17 cellular contexts compared by ENCODE assay signal in the genomic region with DNA sequence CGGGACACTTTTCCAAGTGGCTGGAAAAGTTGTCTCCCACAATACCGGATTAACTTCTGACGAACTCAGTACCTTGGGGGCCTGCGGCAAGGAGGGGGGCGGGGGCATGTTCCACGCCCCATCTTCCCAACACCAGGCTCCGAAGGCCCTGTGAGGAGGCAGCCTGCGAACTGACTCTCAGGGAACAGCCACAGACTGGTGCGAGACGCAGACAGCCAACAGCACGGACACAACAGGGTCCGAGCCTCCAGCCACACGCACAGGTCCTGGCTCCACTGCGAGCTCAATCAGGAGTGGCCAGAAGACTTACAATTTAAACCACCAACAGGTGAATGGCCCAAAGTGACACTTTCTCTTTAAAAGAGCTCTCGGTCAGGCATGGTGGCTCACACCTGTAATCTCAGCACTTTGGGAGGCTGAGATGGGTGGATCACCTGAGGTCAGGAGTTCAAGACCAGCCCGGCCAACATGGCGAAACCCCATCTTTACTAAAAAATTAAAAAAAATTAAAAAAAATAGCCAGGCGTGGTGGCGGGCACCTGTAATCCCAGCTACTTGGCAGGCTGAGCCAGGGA. TPM values are rescaled to one million over a fixed set of nuclear protein-coding genes. Genes with fewer than 3 reads are reported as not detected.
DNase-seq lines count a peak whose midpoint lies in the region; ATAC-seq and TF ChIP-seq lines count a peak whose summit lies in the region.
"Had no signal": no experiment of that assay in that cellular context is flagged by ENCODE, and none has a peak within 500 bp of the region (broad histone marks: within the 10 kb centered on the region; RNA-seq: fewer than 3 reads in every experiment).

No MANE protein-coding gene starts in this region.

- peaks cover 20% of the 10 kb centered on the region for H3K36me3 ChIP-seq in BLaER1
- H3K36me3 ChIP-seq: Peyer's patch had no signal

- H3K14ac ChIP-seq in H9 (ENCODE audit: insufficient read depth, low read length) = no peak overlapping the region

- no peak overlapping the region for H4K8ac ChIP-seq in H9 (replicated peaks; ENCODE audit: insufficient read length, low read depth, low read length)

- H3K9me3 Mint-ChIP-seq in H9 (no peaks in the 10 kb centered on the region), chondrocyte (ENCODE audit: low read depth) (no peaks in the 10 kb centered on the region), neural crest cell (no peaks in the 10 kb centered on the region)

- intact Hi-C loops in sciatic nerve (cut with DNase I) = loop anchor here (10.0 kb wide), 1 partner anchor 91 kb away; no protein-coding TSS in a partner anchor

- no peak overlapping the region for H3K4ac ChIP-seq in H9 (ENCODE audit: low read depth, low read length)

- H2AK5ac ChIP-seq in H9 (ENCODE audit: insufficient read length, low read length) = no peak overlapping the region

- H2BK12ac ChIP-seq in H9 (ENCODE audit: insufficient read length, low read depth, low read length) = no peak overlapping the region

- H3K27ac ChIP-seq in BLaER1 (no peak overlapping the region), H9 (ENCODE audit: insufficient read length, low read depth, low read length) (no peak overlapping the region)
- H3K27ac ChIP-seq: Peyer's patch had no signal

- no peak overlapping the region for H3T11ph ChIP-seq in H9 (ENCODE audit: low read length)

- peaks cover 0 to 13% (median 3%) of the 10 kb centered on the region in 3 experiments; a peak in 4 of 7 replicates for H3K36me3 Mint-ChIP-seq in H9 (ENCODE audit: insufficient read depth in 1 of 3, low read depth in 3 of 3)
- H3K36me3 Mint-ChIP-seq in chondrocyte (ENCODE audit: low read depth) = no peaks in the 10 kb centered on the region
- no peaks in the 10 kb centered on the region for H3K36me3 Mint-ChIP-seq in neural crest cell (ENCODE audit: low read depth)

- no peak overlapping the region for H3K23ac ChIP-seq in H9 (ENCODE audit: insufficient read length, low read depth, low read length)

- H2BK120ac ChIP-seq in H9 (ENCODE audit: low read depth, low read length, poor library complexity, severe bottlenecking) = no peak overlapping the region

- H2BK15ac ChIP-seq in H9 (ENCODE audit: low read depth, low read length) = no peak overlapping the region

- TF ChIP-seq CTCF in H9 (conservative IDR thresholded peaks at IDR 0.05) = no peak
- no peak for TF ChIP-seq CTCF in chondrocyte (IDR thresholded peaks at IDR 0.05)
- TF ChIP-seq CTCF in neural crest cell (conservative IDR thresholded peaks at IDR 0.05) = no peak

- H3K4me2 ChIP-seq in BLaER1 (peak overlapping the region; percentile 92), H9 (ENCODE audit: insufficient read depth, insufficient read length, low read length) (no peak overlapping the region)

- H3K79me1 ChIP-seq in H9 (ENCODE audit: insufficient read depth, low read depth, low read length, poor library complexity, severe bottlenecking) = peaks cover 6% of the 10 kb centered on the region

- H3K4me3 Mint-ChIP-seq in H9 (no peak overlapping the region), chondrocyte (ENCODE audit: unreplicated experiment) (no peak overlapping the region), neural crest cell (peak overlapping the region; percentile 43)

- peaks cover 24 to 43% of the 10 kb centered on the region in 2 experiments for H3K4me1 Mint-ChIP-seq in H9
- H3K4me1 Mint-ChIP-seq in chondrocyte (ENCODE audit: low read depth) = peaks cover 25% of the 10 kb centered on the region
- H3K4me1 Mint-ChIP-seq in neural crest cell = peaks cover 29% of the 10 kb centered on the region

- H3K9me3 ChIP-seq in BLaER1 (no peaks in the 10 kb centered on the region), H9 (ENCODE audit: control insufficient read depth, low read depth, low read length) (no peaks in the 10 kb centered on the region)
- H3K9me3 ChIP-seq: Peyer's patch had no signal

- H2AFZ ChIP-seq in H9 (ENCODE audit: low read length) = no peak overlapping the region

- H3K18ac ChIP-seq in H9 (ENCODE audit: insufficient read length, low read depth, low read length) = no peak overlapping the region

- ATAC-seq in sciatic nerve (no peak), HG03108 (IDR thresholded peaks at IDR 0.05; ENCODE audit: unreplicated experiment) (no peak), HG03565 (IDR thresholded peaks at IDR 0.05; ENCODE audit: unreplicated experiment) (no peak)
- ATAC-seq: SK-N-SH treated with all-trans-retinoic acid at 6 μM for 48 hours had no signal

- no CpG with 5 or more reads among the region's 19 CpGs for WGBS in H9 (ENCODE audit: extremely low coverage, insufficient read length, low lambda C conversion rate)

- H3K27me3 ChIP-seq in BLaER1 (no peaks in the 10 kb centered on the region), H9 (ENCODE audit: insufficient read depth, low read length) (no peaks in the 10 kb centered on the region)
- H3K27me3 ChIP-seq: Peyer's patch had no signal

- peaks cover 4% of the 10 kb centered on the region for H3K27me3 Mint-ChIP-seq in H9 (ENCODE audit: low read depth)
- no peaks in the 10 kb centered on the region for H3K27me3 Mint-ChIP-seq in chondrocyte (ENCODE audit: low read depth)
- peaks cover 4% of the 10 kb centered on the region for H3K27me3 Mint-ChIP-seq in neural crest cell (ENCODE audit: low read depth)

- H2BK5ac ChIP-seq in H9 (ENCODE audit: insufficient read length, low read length) = no peak overlapping the region

- H4K20me1 ChIP-seq in BLaER1 = peaks cover 84% of the 10 kb centered on the region
- H4K20me1 ChIP-seq in H9 (ENCODE audit: control insufficient read depth, insufficient read depth, insufficient read length) = peaks cover 3% of the 10 kb centered on the region

- H2BK20ac ChIP-seq in H9 (ENCODE audit: low read depth, low read length, poor library complexity, severe bottlenecking) = no peak overlapping the region

- DNase-seq in H9 = peak; percentile 24
- DNase-seq in chondrocyte (ENCODE audit: low spot score) = peak; percentile 72
- no peak for DNase-seq in neural crest cell (ENCODE audit: low read depth, low spot score)
- DNase-seq in sciatic nerve (ENCODE audit: low spot score) = no peak
- no peak for DNase-seq in SHP77 treated with DMSO at 0.1 percent for 48 hours (lab: John Stamatoyannopoulos, UW)
- DNase-seq: C1 segment of cervical spinal cord, DMS 273 treated with DMSO at 0.1 percent for 48 hours, KBM-7, NCI-H1048, NCI-H146, NCI-H524, SHP77 had no signal

- H3K4me1 ChIP-seq in BLaER1 = peaks cover 78% of the 10 kb centered on the region
- H3K4me1 ChIP-seq in H9 (ENCODE audit: insufficient read depth, low read length) = no peaks in the 10 kb centered on the region

- H4K5ac ChIP-seq in H9 (ENCODE audit: insufficient read length, low read depth, low read length) = no peak overlapping the region

- H3K79me2 ChIP-seq in H9 (ENCODE audit: insufficient read depth, low read length) = peaks cover 63% of the 10 kb centered on the region; the same call in 1 of the 2 replicates

- no peak overlapping the region for H4K91ac ChIP-seq in H9 (ENCODE audit: insufficient read length, low read depth, low read length)

- no peak overlapping the region for H3K56ac ChIP-seq in H9 (ENCODE audit: insufficient read length, low read depth, low read length)

- H3K23me2 ChIP-seq in H9 (ENCODE audit: insufficient read length, low read depth, low read length, poor library complexity, severe bottlenecking) = peaks cover 13% of the 10 kb centered on the region

- H3K27ac Mint-ChIP-seq in H9 = no peak overlapping the region
- no peak overlapping the region for H3K27ac Mint-ChIP-seq in chondrocyte (ENCODE audit: unreplicated experiment)
- H3K27ac Mint-ChIP-seq in neural crest cell (ENCODE audit: unreplicated experiment) = no peak overlapping the region

- no peak overlapping the region for H3K4me3 ChIP-seq in BLaER1
- H3K4me3 ChIP-seq: Peyer's patch had no signal

- H3K9ac ChIP-seq in BLaER1 = no peak overlapping the region
- H3K9ac ChIP-seq in H9 (ENCODE audit: extremely low read depth, insufficient read length, low read length) = no peak overlapping the region

RNA-seq across cellular contexts. Expression of a gene that starts 3.9 kb away (rescaled TPM):
- total RNA-seq in H9 (2021) (63.1 and 63.6 TPM in 2 replicates), chondrocyte (48.7 to 59.0 TPM (median 49.0 TPM) in 3 replicates), neural crest cell (73.2 and 77.6 TPM in 2 replicates), sciatic nerve (54.4 TPM)

RNA-seq across cellular contexts. Expression of a gene that starts 38.7 kb away (rescaled TPM):
- 16.4 and 17.8 TPM in 2 replicates for total RNA-seq in H9 (2021)
- 13.7 to 27.6 TPM (median 15.7 TPM) in 3 replicates for total RNA-seq in chondrocyte
- total RNA-seq in neural crest cell = 25.9 and 30.7 TPM in 2 replicates
- total RNA-seq in sciatic nerve = 16.4 TPM

Comparison
In these comparisons a context has a peak if more than half of its experiments do, and no peak if none do; other contexts are left out.
1. DNase-seq: peak in H9 (single experiment) and chondrocyte (single experiment); none in neural crest cell (single experiment), sciatic nerve (single experiment) and SHP77 treated with DMSO at 0.1 percent for 48 hours (single experiment).